In genomic region chr5:81505672-81506071, GRCh38 we compare ENCODE assay signal across 16 cellular contexts.
DNase-seq lines count a peak whose midpoint lies in the region; ATAC-seq, FAIRE-seq and TF ChIP-seq lines count a peak whose summit lies in the region.
"Had no signal": no experiment of that assay in that cellular context is flagged by ENCODE, and none has a peak within 500 bp of the region (broad histone marks: within the 10 kb centered on the region; RNA-seq: fewer than 3 reads in every experiment).

No MANE protein-coding gene starts in this region.

- no peaks in the 10 kb centered on the region for H3K79me2 ChIP-seq in smooth muscle cell (ENCODE audit: low read depth)

- FAIRE-seq in GM19239 (lab: Jason Lieb, UNC) = peak; percentile 44
- no peak for FAIRE-seq in small intestine (lab: Jason Lieb, UNC)

- H2AFZ ChIP-seq in smooth muscle cell (ENCODE audit: low read depth) = no peak overlapping the region

- H4K20me1 ChIP-seq in smooth muscle cell (ENCODE audit: low read depth) = no peaks in the 10 kb centered on the region

- DNase-seq in GM19239 (ENCODE audit: insufficient read length, low spot score) = peak; percentile 1
- DNase-seq in chondrocyte (ENCODE audit: low spot score) = no peak
- no peak for DNase-seq in left lobe of liver (ENCODE audit: low spot score)
- no peak for DNase-seq in gastrocnemius medialis
- DNase-seq in smooth muscle cell (lab: John Stamatoyannopoulos, UW; ENCODE audit: unreplicated experiment) = no peak
- DNase-seq in small intestine = no peak
- DNase-seq in GM13977 (ENCODE audit: low spot score) = no peak
- DNase-seq: activated CD4-positive, CD25-positive, alpha-beta regulatory T cell; activated effector memory CD4-positive, alpha-beta T cell treated with Interleukin-2 at 50 U/mL for 16 hours; aorta; Caco-2; GDM1; NCI-H2081 treated with DMSO at 0.1 percent for 48 hours; NCI-H69 had no signal

- WGBS in smooth muscle cell (ENCODE audit: low lambda C conversion rate) = 97% methylated on average over 1 of the region's 1 CpG
- 45 to 77% (median 68%) methylated on average over 1 of the region's 1 CpG for WGBS in small intestine, 3 donors

- H3K36me3 ChIP-seq in gastrocnemius medialis (no peaks in the 10 kb centered on the region), smooth muscle cell (ENCODE audit: low read depth) (no peaks in the 10 kb centered on the region), small intestine (ENCODE audit: control insufficient read depth in 2 of 2, insufficient read depth in 2 of 2, low read length in 2 of 2) (no peaks in the 10 kb centered on the region)

- intact Hi-C loops in gastrocnemius medialis (cut with DNase I; ENCODE audit: low total_unique reads) = loop anchor here (2.0 to 10.0 kb wide), 7 partner anchors 78 to 722 kb away; partner anchors contain the start of gene ZCCHC9

- TF ChIP-seq CTCF in chondrocyte (IDR thresholded peaks at IDR 0.05) (no peak), gastrocnemius medialis (IDR thresholded peaks at IDR 0.05 in 4 of 5, conservative IDR thresholded peaks at IDR 0.05 in 1 of 5) (no peak), smooth muscle cell (IDR thresholded peaks at IDR 0.05; ENCODE audit: borderline replicate concordance, insufficient read depth, poor library complexity, severe bottlenecking) (no peak), GM13977 (IDR thresholded peaks at IDR 0.05; ENCODE audit: extremely low read depth, insufficient read depth, missing control alignments) (no peak)

- H3K4me2 ChIP-seq in smooth muscle cell = no peak overlapping the region

- H3K27ac Mint-ChIP-seq in chondrocyte (ENCODE audit: unreplicated experiment) = peak overlapping the region; percentile 43

- no peak overlapping the region for H3K9ac ChIP-seq in smooth muscle cell (ENCODE audit: low read depth)

- TF ChIP-seq POLR2A in gastrocnemius medialis (IDR thresholded peaks at IDR 0.05) = no peak

- H3F3A ChIP-seq in smooth muscle cell (ENCODE audit: low read depth) = no peaks in the 10 kb centered on the region

- H3K9me3 ChIP-seq in gastrocnemius medialis (no peaks in the 10 kb centered on the region), smooth muscle cell (replicated peaks; ENCODE audit: low read depth) (no peaks in the 10 kb centered on the region), small intestine (ENCODE audit: control insufficient read depth, low read depth) (no peaks in the 10 kb centered on the region)
- H3K9me3 ChIP-seq: Caco-2 had no signal

- no peak overlapping the region for H3K4me3 Mint-ChIP-seq in chondrocyte (ENCODE audit: unreplicated experiment)

- peaks cover 4 to 11% of the 10 kb centered on the region in 2 donors for H3K4me1 ChIP-seq in gastrocnemius medialis
- peaks cover 6% of the 10 kb centered on the region for H3K4me1 ChIP-seq in smooth muscle cell (ENCODE audit: low read depth)
- no peaks in the 10 kb centered on the region for H3K4me1 ChIP-seq in small intestine (ENCODE audit: control insufficient read depth in 2 of 2, insufficient read depth in 1 of 2, low read depth in 1 of 2, low read length in 1 of 2)
- H3K4me1 ChIP-seq: Caco-2 had no signal

- peaks cover 17% of the 10 kb centered on the region for H3K36me3 Mint-ChIP-seq in chondrocyte (ENCODE audit: low read depth)

- no peaks in the 10 kb centered on the region for H3K27me3 Mint-ChIP-seq in chondrocyte (ENCODE audit: low read depth)

- H3K9me3 Mint-ChIP-seq in chondrocyte (ENCODE audit: low read depth) = peaks cover 8% of the 10 kb centered on the region

- ATAC-seq in left lobe of liver (peak; percentile 53), gastrocnemius medialis (no peak), GM19023 (IDR thresholded peaks at IDR 0.05; ENCODE audit: unreplicated experiment) (no peak)

- H3K27me3 ChIP-seq in gastrocnemius medialis = no peaks in the 10 kb centered on the region
- H3K27me3 ChIP-seq in smooth muscle cell (ENCODE audit: low read depth) = no peaks in the 10 kb centered on the region
- no peaks in the 10 kb centered on the region for H3K27me3 ChIP-seq in small intestine (ENCODE audit: control insufficient read depth in 2 of 2, insufficient read depth in 2 of 2, low read length in 2 of 2)

- in situ Hi-C loops in gastrocnemius medialis (cut with MboI; ENCODE audit: low sequenced_read_pairs in 4 of 4) (loop anchor here (5.0 to 25.0 kb wide), 10 partner anchors 232 to 719 kb away; partner anchors contain the start of gene ATG10 (in 1 of the 4)), GM13977 (cut with MboI; ENCODE audit: low pct_unique_long_range_greater_than_20kb, low sequenced_read_pairs, unreplicated experiment) (loop anchor here (25.0 kb wide), 3 partner anchors 232 to 657 kb away; no protein-coding TSS in a partner anchor)

- H3K4me1 Mint-ChIP-seq in chondrocyte (ENCODE audit: low read depth) = peaks cover 6% of the 10 kb centered on the region

- H3K4me3 ChIP-seq in gastrocnemius medialis = no peak overlapping the region
- H3K4me3 ChIP-seq in smooth muscle cell = no peak overlapping the region
- no peak overlapping the region for H3K4me3 ChIP-seq in small intestine (ENCODE audit: low read depth in 1 of 2, low read length in 2 of 2)

- peak overlapping the region in 3 of 4 donors; percentile 7 to 50 (median 28) for H3K27ac ChIP-seq in gastrocnemius medialis
- H3K27ac ChIP-seq in smooth muscle cell (ENCODE audit: low read depth) = no peak overlapping the region
- no peak overlapping the region for H3K27ac ChIP-seq in small intestine (ENCODE audit: low read depth in 1 of 2, low read length in 1 of 2)
- H3K27ac ChIP-seq: RWPE1 had no signal

Comparison
In these comparisons a context has a peak if more than half of its experiments do, and no peak if none do; other contexts are left out.
1. H3K27ac ChIP-seq: peak in gastrocnemius medialis (3 of 4); none in smooth muscle cell (single experiment) and small intestine (0 of 2).